19 cellular contexts compared by ENCODE assay signal in the genomic region with DNA sequence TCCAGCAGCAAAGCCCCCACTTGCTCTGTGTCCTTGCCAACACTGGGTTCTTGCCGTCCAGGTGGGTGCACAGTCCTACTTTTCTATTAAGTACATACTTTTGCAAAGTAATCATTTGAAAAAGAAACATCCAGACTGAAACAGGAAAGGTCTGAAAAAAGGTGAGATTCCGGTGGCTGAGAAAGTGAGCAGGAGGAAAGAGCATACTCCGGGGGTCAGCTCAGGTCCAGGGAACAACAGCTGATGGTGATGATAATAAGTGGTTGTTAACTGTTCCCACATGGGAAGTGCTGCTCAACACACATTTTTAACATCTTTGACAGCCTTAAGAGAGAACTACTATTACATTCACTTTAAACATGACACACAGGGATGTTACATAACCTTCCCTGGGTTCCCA.
DNase-seq lines count a peak whose midpoint lies in the region; ATAC-seq and TF ChIP-seq lines count a peak whose summit lies in the region.
"Had no signal": no experiment of that assay in that cellular context is flagged by ENCODE, and none has a peak within 500 bp of the region (broad histone marks: within the 10 kb centered on the region; RNA-seq: fewer than 3 reads in every experiment).

No MANE protein-coding gene starts in this region.

- no peak for TF ChIP-seq POLR2A in esophagus muscularis mucosa (IDR thresholded peaks at IDR 0.05; ENCODE audit: low read depth)

- no peaks in the 10 kb centered on the region for H3K9me3 ChIP-seq in DND-41 (ENCODE audit: insufficient read depth, low read length, severe bottlenecking)
- no peaks in the 10 kb centered on the region for H3K9me3 ChIP-seq in esophagus muscularis mucosa
- no peaks in the 10 kb centered on the region for H3K9me3 ChIP-seq in neuronal stem cell (replicated peaks in 1 of 2; ENCODE audit: control insufficient read depth in 2 of 2, insufficient read depth in 1 of 2, low read depth in 1 of 2, low read length in 2 of 2)

- H2AK5ac ChIP-seq in neuronal stem cell (ENCODE audit: low read depth, low read length) = no peak overlapping the region

- TF ChIP-seq CTCF in DND-41 (IDR thresholded peaks at IDR 0.05; ENCODE audit: borderline replicate concordance, extremely low read depth, low read length, poor library complexity, severe bottlenecking) (no peak), esophagus muscularis mucosa (IDR thresholded peaks at IDR 0.05) (no peak), mesothelial cell of epicardium (IDR thresholded peaks at IDR 0.05; ENCODE audit: unreplicated experiment) (no peak)

- H3K4me2 ChIP-seq in DND-41 (ENCODE audit: insufficient read depth, low read length) (no peak overlapping the region), neuronal stem cell (ENCODE audit: insufficient read depth, low read length, poor library complexity, severe bottlenecking) (no peak overlapping the region)
- H3K4me2 ChIP-seq: GM23338 had no signal

- no peak for DNase-seq in DND-41
- DNase-seq in esophagus muscularis mucosa (ENCODE audit: extremely low spot score) = peak; percentile 62
- DNase-seq in mesothelial cell of epicardium (ENCODE audit: low spot score in 2 of 2, unreplicated experiment in 2 of 2) = no peak
- no peak for DNase-seq in neuronal stem cell (ENCODE audit: low spot score)
- DNase-seq in cerebellar cortex (ENCODE audit: low spot score) = no peak
- DNase-seq in NCI-H748 (lab: John Stamatoyannopoulos, UW; ENCODE audit: unreplicated experiment) = no peak
- no peak for DNase-seq in CD1c-positive myeloid dendritic cell (ENCODE audit: extremely low spot score)
- DNase-seq in NCI-H446 treated with DMSO at 0.1 percent for 48 hours (lab: John Stamatoyannopoulos, UW) = no peak
- DNase-seq: 8988T; Calu3; CD8-positive, alpha-beta T cell; DMS79 treated with DMSO at 0.1 percent for 48 hours; EL; HCEC 1CT; IMR-90 had no signal

- no peak overlapping the region for H2BK5ac ChIP-seq in neuronal stem cell (ENCODE audit: low read length)

- no peaks in the 10 kb centered on the region for H3K27me3 ChIP-seq in DND-41 (ENCODE audit: insufficient read depth, low read length, poor library complexity)
- peaks cover 0 to 4% (median 0%) of the 10 kb centered on the region in 4 donors for H3K27me3 ChIP-seq in esophagus muscularis mucosa
- H3K27me3 ChIP-seq in neuronal stem cell (ENCODE audit: control insufficient read depth in 3 of 3, insufficient read depth in 3 of 3, low read depth in 1 of 3, low read length in 3 of 3) = no peaks in the 10 kb centered on the region
- H3K27me3 ChIP-seq: BLaER1 had no signal

- no peak overlapping the region for H2BK15ac ChIP-seq in neuronal stem cell (ENCODE audit: low read length)

- no peaks in the 10 kb centered on the region for H3K79me2 ChIP-seq in DND-41 (ENCODE audit: insufficient read depth, low read length)

- no peak overlapping the region for H4K91ac ChIP-seq in neuronal stem cell (ENCODE audit: low read depth, low read length, poor library complexity)

- H4K20me1 ChIP-seq in DND-41 (ENCODE audit: insufficient read depth, low read length) = no peaks in the 10 kb centered on the region
- H4K20me1 ChIP-seq: BLaER1 had no signal

- H3K9ac ChIP-seq in DND-41 (ENCODE audit: low read depth, low read length) (no peak overlapping the region), neuronal stem cell (ENCODE audit: low read depth, low read length, poor library complexity) (no peak overlapping the region)
- H3K9ac ChIP-seq: BLaER1 had no signal

- peak overlapping the region; percentile 91 for H3K27ac Mint-ChIP-seq in mesothelial cell of epicardium
- H3K27ac Mint-ChIP-seq: CD14-positive monocyte; CD8-positive, alpha-beta T cell; GM23338 had no signal

- H3K79me1 ChIP-seq in neuronal stem cell (ENCODE audit: low read depth, low read length) = no peaks in the 10 kb centered on the region

- H3K18ac ChIP-seq in neuronal stem cell (ENCODE audit: low read length) = no peak overlapping the region

- H3K36me3 ChIP-seq in DND-41 (ENCODE audit: insufficient read depth, low read length) (no peaks in the 10 kb centered on the region), esophagus muscularis mucosa (no peaks in the 10 kb centered on the region), neuronal stem cell (replicated peaks in 1 of 2; ENCODE audit: control insufficient read depth in 2 of 2, insufficient read depth in 2 of 2, low read length in 2 of 2) (no peaks in the 10 kb centered on the region)
- H3K36me3 ChIP-seq: BLaER1 had no signal

- H4K8ac ChIP-seq in neuronal stem cell (ENCODE audit: low read depth, low read length) = no peak overlapping the region

- H3K14ac ChIP-seq in neuronal stem cell (ENCODE audit: low read length) = no peak overlapping the region

- H3K4me3 ChIP-seq in DND-41 (ENCODE audit: low read depth in 1 of 2, low read length in 2 of 2) = no peak overlapping the region
- no peak overlapping the region for H3K4me3 ChIP-seq in esophagus muscularis mucosa
- no peak overlapping the region for H3K4me3 ChIP-seq in neuronal stem cell (ENCODE audit: low read length in 2 of 2)
- H3K4me3 ChIP-seq: BLaER1, GM23338 had no signal

- H2BK12ac ChIP-seq in neuronal stem cell (ENCODE audit: low read length) = no peak overlapping the region

- no peak overlapping the region for H3K27ac ChIP-seq in DND-41 (ENCODE audit: low read length)
- H3K27ac ChIP-seq in esophagus muscularis mucosa (replicated peaks in 1 of 4) = no peak overlapping the region
- H3K27ac ChIP-seq in neuronal stem cell (replicated peaks; ENCODE audit: low read length) = no peak overlapping the region
- H3K27ac ChIP-seq: BLaER1, HL-60 had no signal

- no peak for TF ChIP-seq EP300 in esophagus muscularis mucosa (IDR thresholded peaks at IDR 0.05)

- intact Hi-C loops in esophagus muscularis mucosa (cut with DNase I) = no loop called here

- H3K36me3 Mint-ChIP-seq in mesothelial cell of epicardium = no peaks in the 10 kb centered on the region
- H3K36me3 Mint-ChIP-seq: CD14-positive monocyte; CD8-positive, alpha-beta T cell had no signal

- no peak overlapping the region for H2BK120ac ChIP-seq in neuronal stem cell (ENCODE audit: low read depth, low read length)

- H3K4me1 ChIP-seq in DND-41 (ENCODE audit: insufficient read depth, low read length) (peaks cover 6% of the 10 kb centered on the region), esophagus muscularis mucosa (peaks cover 0 to 5% (median 2%) of the 10 kb centered on the region in 4 donors), neuronal stem cell (ENCODE audit: control insufficient read depth in 2 of 2, insufficient read depth in 1 of 2, low read depth in 1 of 2, low read length in 2 of 2) (peaks cover 2 to 49% of the 10 kb centered on the region in 2 donors)

- H3K23ac ChIP-seq in neuronal stem cell (ENCODE audit: low read depth, low read length, poor library complexity) = no peak overlapping the region

- peaks cover 62% of the 10 kb centered on the region for H3K4me1 Mint-ChIP-seq in mesothelial cell of epicardium
- H3K4me1 Mint-ChIP-seq: CD14-positive monocyte had no signal

- H3K27me3 Mint-ChIP-seq in mesothelial cell of epicardium (ENCODE audit: low read depth) = no peaks in the 10 kb centered on the region

- ATAC-seq in DND-41 (ENCODE audit: insufficient read depth, low read depth) = no peak
- ATAC-seq: CD8-positive, alpha-beta T cell; GM23338 had no signal

- no peak overlapping the region for H3K4ac ChIP-seq in neuronal stem cell (ENCODE audit: low read length)

- H3K9me3 Mint-ChIP-seq in mesothelial cell of epicardium = no peaks in the 10 kb centered on the region
- H3K9me3 Mint-ChIP-seq: CD8-positive, alpha-beta T cell; GM23338 had no signal

- WGBS in esophagus muscularis mucosa = 45% methylated on average over 3 of the region's 3 CpGs
- no CpG with 5 or more reads among the region's 3 CpGs for WGBS in neuronal stem cell (ENCODE audit: extremely low coverage in 2 of 2, insufficient read length in 2 of 2, insufficient replicate concordance in 1 of 2), 2 donors

- no peak overlapping the region for H3K4me3 Mint-ChIP-seq in mesothelial cell of epicardium
- H3K4me3 Mint-ChIP-seq: CD14-positive monocyte; CD8-positive, alpha-beta T cell; GM23338 had no signal

- H2AFZ ChIP-seq in DND-41 (ENCODE audit: low read depth, low read length) = peak overlapping the region; percentile 10; the same call in 1 of the 2 replicates
- peak overlapping the region; percentile 19 for H2AFZ ChIP-seq in neuronal stem cell (ENCODE audit: low read length)
- H2AFZ ChIP-seq: GM23338 had no signal
